In genomic region chr1:212608956-212609700, GRCh38 we compare ENCODE assay signal across 8 cellular contexts. TPM values are rescaled to one million over a fixed set of nuclear protein-coding genes. Genes with fewer than 3 reads are reported as not detected.
A peak's percentile ranks its signal among the peaks of the same experiment; 100 is the strongest.
DNase-seq lines count a peak whose midpoint lies in the region; ATAC-seq and TF ChIP-seq lines count a peak whose summit lies in the region.

No MANE protein-coding gene starts in this region.

- H3K9ac ChIP-seq in adipocyte (ENCODE audit: low read length): peak overlapping the region; percentile 86

- TF ChIP-seq CTCF in prostate gland (IDR thresholded peaks at IDR 0.05): peak in 3 of 4 experiments; percentile 24 to 50 (median 50)

- peak overlapping the region; percentile 97 to 99 for H3K27ac ChIP-seq in prostate gland

- intact Hi-C loops in left ventricle myocardium superior (cut with micrococcal nuclease): no loop called here
- intact Hi-C loops in prostate gland (cut with DNase I): loop anchor here (5.0 kb wide), 1 partner anchor 132 kb away; no protein-coding TSS in a partner anchor

- ATAC-seq in GM18520 (IDR thresholded peaks at IDR 0.05; ENCODE audit: unreplicated experiment) (peak; percentile 8), HG03280 (IDR thresholded peaks at IDR 0.05; ENCODE audit: unreplicated experiment) (peak; percentile 19), left ventricle myocardium superior (peak; percentile 41), HG03457 (IDR thresholded peaks at IDR 0.05; ENCODE audit: unreplicated experiment) (no peak)

- H3K9me3 ChIP-seq in adipocyte (ENCODE audit: control insufficient read depth, low read length) (no peaks in the 10 kb centered on the region), prostate gland (no peaks in the 10 kb centered on the region)

- H3K27me3 ChIP-seq in adipocyte (replicated peaks; ENCODE audit: control insufficient read depth, insufficient read depth, low read length) (peaks cover 23% of the 10 kb centered on the region), prostate gland (replicated peaks; ENCODE audit: insufficient read depth) (no peaks in the 10 kb centered on the region)

- peak; percentile 15 for TF ChIP-seq POLR2A in prostate gland (IDR thresholded peaks at IDR 0.05)

- peaks cover 74% of the 10 kb centered on the region for H3K4me1 ChIP-seq in adipocyte (ENCODE audit: control insufficient read depth, insufficient read depth, low read length)
- H3K4me1 ChIP-seq in prostate gland (replicated peaks): peaks cover 4% of the 10 kb centered on the region

- WGBS in prostate gland: under 1% methylated on average over 35 of the region's 76 CpGs

- H3K36me3 ChIP-seq in adipocyte (ENCODE audit: control insufficient read depth, insufficient read depth, low read length, severe bottlenecking): no peaks in the 10 kb centered on the region
- no peaks in the 10 kb centered on the region for H3K36me3 ChIP-seq in prostate gland

- DNase-seq in AG08395 (ENCODE audit: low spot score) (peak; percentile 40), RPMI7951 (ENCODE audit: low read depth) (peak; percentile 59), adipocyte (ENCODE audit: low read depth) (peak; percentile 72), left ventricle myocardium superior (peak; percentile 71), prostate gland (ENCODE audit: low spot score) (peak; percentile 33)

- H3K4me3 ChIP-seq in adipocyte (ENCODE audit: low read length): peak overlapping the region; percentile 84
- peak overlapping the region; percentile 49 to 72 for H3K4me3 ChIP-seq in prostate gland

RNA-seq across cellular contexts. Expression of gene ATF3, which starts 0.6 kb away (rescaled TPM):
- 1.2 and 1.4 TPM in 2 replicates for total RNA-seq in RPMI7951 (2014; rRNA removed; shearing (Covaris generic))
- 14.6 TPM for total RNA-seq in left ventricle myocardium superior
- total RNA-seq in prostate gland: 10 to 100 TPM in 1 of 2 donors, 1 to 10 TPM in 1; 6.0 to 14.8 TPM
